ENCODE assay signal across 8 cellular contexts in the genomic region with DNA sequence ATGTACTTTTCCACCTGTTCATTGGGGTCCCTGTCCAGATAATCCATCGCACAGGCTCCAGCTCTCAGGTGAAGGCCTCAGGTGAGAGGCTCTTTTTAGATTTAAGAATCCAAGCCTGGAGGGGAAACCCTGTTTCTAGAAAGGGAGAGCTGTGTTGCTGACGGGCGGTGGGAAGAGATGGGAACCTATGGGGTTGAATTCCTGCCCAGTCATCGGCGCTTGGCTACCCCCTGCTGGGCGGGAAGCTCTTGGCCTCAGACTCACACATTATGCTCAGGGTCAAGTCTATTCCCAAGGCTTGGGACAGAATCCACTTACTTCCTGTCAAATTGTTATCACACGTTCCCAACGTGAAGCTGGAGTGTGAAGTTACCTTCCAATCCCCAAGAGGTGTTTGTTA.
DNase-seq lines count a peak whose midpoint lies in the region; ATAC-seq, FAIRE-seq and TF ChIP-seq lines count a peak whose summit lies in the region.

No MANE protein-coding gene starts in this region.

- no peak for FAIRE-seq in GM12892 (lab: Jason Lieb, UNC)

- DNase-seq in DMS53 treated with DMSO at 0.1 percent for 48 hours (lab: John Stamatoyannopoulos, UW; ENCODE audit: unreplicated experiment) (peak; percentile 83), NCI-H1048 (lab: John Stamatoyannopoulos, UW) (peak; percentile 48), T47D (ENCODE audit: low read depth in 1 of 2, low spot score in 1 of 2) (peak; percentile 11 to 63), mesothelial cell of epicardium (ENCODE audit: low spot score in 2 of 2, unreplicated experiment in 2 of 2) (peak; percentile 66 to 79), NCI-H2171 (lab: John Stamatoyannopoulos, UW) (no peak), GM12892 (ENCODE audit: insufficient read length) (no peak)
- no peak for DNase-seq in activated naive CD8-positive, alpha-beta T cell treated with anti-CD3 and anti-CD28 coated beads for 36 hours

- no peaks in the 10 kb centered on the region for H3K27me3 Mint-ChIP-seq in mesothelial cell of epicardium (ENCODE audit: low read depth)
- peaks cover 11% of the 10 kb centered on the region for H3K27me3 Mint-ChIP-seq in activated naive CD8-positive, alpha-beta T cell treated with anti-CD3 and anti-CD28 coated beads for 36 hours

- H3K27ac Mint-ChIP-seq in mesothelial cell of epicardium: peak overlapping the region; percentile 96
- H3K27ac Mint-ChIP-seq in activated naive CD8-positive, alpha-beta T cell treated with anti-CD3 and anti-CD28 coated beads for 36 hours: no peak overlapping the region

- no peak for TF ChIP-seq POLR2A in GM12892 (IDR thresholded peaks at IDR 0.05; ENCODE audit: low read depth, low read length)

- TF ChIP-seq CTCF in mesothelial cell of epicardium (IDR thresholded peaks at IDR 0.05; ENCODE audit: unreplicated experiment): peak; percentile 55

- H3K36me3 Mint-ChIP-seq in mesothelial cell of epicardium: peaks cover 4% of the 10 kb centered on the region
- no peaks in the 10 kb centered on the region for H3K36me3 Mint-ChIP-seq in activated naive CD8-positive, alpha-beta T cell treated with anti-CD3 and anti-CD28 coated beads for 36 hours

- peaks cover 82% of the 10 kb centered on the region for H3K4me1 Mint-ChIP-seq in mesothelial cell of epicardium
- no peaks in the 10 kb centered on the region for H3K4me1 Mint-ChIP-seq in activated naive CD8-positive, alpha-beta T cell treated with anti-CD3 and anti-CD28 coated beads for 36 hours

- in situ Hi-C loops in T47D (cut with HindIII; ENCODE audit: low pct_unique_long_range_greater_than_20kb, low sequenced_read_pairs): no loop called here

- ATAC-seq in HG02885 (IDR thresholded peaks at IDR 0.05; ENCODE audit: poor library complexity, unreplicated experiment): no peak

- peaks cover 3% of the 10 kb centered on the region for H3K9me3 Mint-ChIP-seq in mesothelial cell of epicardium
- H3K9me3 Mint-ChIP-seq in activated naive CD8-positive, alpha-beta T cell treated with anti-CD3 and anti-CD28 coated beads for 36 hours: peaks cover 3% of the 10 kb centered on the region

- H3K4me3 Mint-ChIP-seq in mesothelial cell of epicardium: peak overlapping the region; percentile 60
- H3K4me3 Mint-ChIP-seq in activated naive CD8-positive, alpha-beta T cell treated with anti-CD3 and anti-CD28 coated beads for 36 hours: no peak overlapping the region

Comparison
In these comparisons a context has a peak if more than half of its experiments do, and no peak if none do; other contexts are left out.
1. DNase-seq: peak in DMS53 treated with DMSO at 0.1 percent for 48 hours (single experiment), NCI-H1048 (single experiment), T47D (2 of 2) and mesothelial cell of epicardium (2 of 2); none in activated naive CD8-positive, alpha-beta T cell treated with anti-CD3 and anti-CD28 coated beads for 36 hours (single experiment), NCI-H2171 (single experiment) and GM12892 (single experiment).